Comparison of ENCODE assay signal across 8 cellular contexts in the genomic region with DNA sequence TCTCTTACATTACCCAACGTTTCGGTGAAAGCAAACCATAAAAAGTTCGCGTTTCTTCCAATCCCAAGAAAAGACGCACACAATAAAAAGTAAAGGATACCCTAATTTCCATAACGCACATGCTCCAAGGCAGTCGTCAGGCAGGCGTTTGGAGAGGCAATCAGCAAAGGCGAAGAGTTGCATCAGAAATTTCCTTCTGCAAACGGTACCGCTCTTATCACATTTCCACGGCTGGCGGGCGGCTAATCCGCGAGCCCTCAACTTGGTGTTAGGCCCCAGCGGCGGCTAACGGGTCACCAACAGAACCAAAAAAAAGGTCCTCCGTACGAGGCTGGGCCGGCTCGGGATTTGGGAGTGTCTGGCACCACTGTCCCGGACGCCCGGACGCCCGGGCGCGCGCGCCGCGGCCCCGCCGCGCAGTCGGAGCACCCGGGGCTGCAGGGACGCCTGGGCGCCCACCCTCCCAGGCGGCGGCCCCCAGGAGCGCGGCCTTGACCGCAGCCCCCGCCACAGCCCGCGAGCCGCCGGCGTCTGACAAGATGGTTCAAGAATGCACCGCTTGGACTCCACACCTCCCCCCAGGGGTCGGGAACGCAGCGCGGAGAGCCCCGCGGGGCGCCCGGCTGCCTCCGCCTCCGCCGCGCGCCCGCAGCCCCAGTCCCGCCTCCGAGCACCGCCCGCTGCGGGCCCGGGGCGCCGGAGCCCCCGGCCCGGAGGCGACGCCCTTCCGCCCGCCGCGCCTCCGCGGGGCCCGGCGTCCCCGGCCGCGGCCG. TPM values are rescaled to one million over a fixed set of nuclear protein-coding genes. Genes with fewer than 3 reads are reported as not detected.
DNase-seq lines count a peak whose midpoint lies in the region; ATAC-seq, FAIRE-seq and TF ChIP-seq lines count a peak whose summit lies in the region.

No MANE protein-coding gene starts in this region.

- intact Hi-C loops in endothelial cell of umbilical vein (cut with micrococcal nuclease) = loop anchor here (1.0 to 5.0 kb wide), 8 partner anchors 34 to 349 kb away; no protein-coding TSS in a partner anchor

- peak; percentile 54 for ATAC-seq in T-helper 17 cell
- ATAC-seq in GM21360 (IDR thresholded peaks at IDR 0.05; ENCODE audit: unreplicated experiment) = no peak
- no peak for ATAC-seq in HG03175 (IDR thresholded peaks at IDR 0.05; ENCODE audit: unreplicated experiment)

- no peaks in the 10 kb centered on the region for H3K9me1 ChIP-seq in endothelial cell of umbilical vein (replicated peaks; ENCODE audit: control insufficient read depth, extremely low read depth, insufficient read depth, low read length)

- no peaks in the 10 kb centered on the region for H3K27me3 ChIP-seq in endothelial cell of umbilical vein (ENCODE audit: control insufficient read depth in 2 of 2, insufficient read depth in 2 of 2, low read length in 2 of 2)
- H3K27me3 ChIP-seq in mononuclear cell (ENCODE audit: insufficient read depth, low read length) = peaks cover 37% of the 10 kb centered on the region

- dilution Hi-C loops in endothelial cell of umbilical vein (cut with MboI; ENCODE audit: extremely low pct_ligation_motif_present, low sequenced_read_pairs) = no loop called here

- CTCF ChIA-PET in endothelial cell of umbilical vein (lab: Charles Lee) = interaction anchor here (0.7 to 3.2 kb wide), 6 partner anchors 18 to 370 kb away, joined by 3 to 18 read pairs (median 3); no protein-coding TSS in a partner anchor

- H3K4me2 ChIP-seq in endothelial cell of umbilical vein (ENCODE audit: insufficient read depth, low read length) = peak overlapping the region; percentile 81

- peak overlapping the region; percentile 94 for H3K9ac ChIP-seq in endothelial cell of umbilical vein (replicated peaks; ENCODE audit: extremely low read depth, insufficient read depth, low read length)

- peaks cover 57% of the 10 kb centered on the region for H3K27me3 Mint-ChIP-seq in T-helper 17 cell

- H3K27ac ChIP-seq in 22Rv1 (peak overlapping the region; percentile 35), endothelial cell of umbilical vein (ENCODE audit: insufficient read depth, low read depth, low read length) (peak overlapping the region; percentile 77)

- peaks cover 4% of the 10 kb centered on the region for H3K4me1 Mint-ChIP-seq in T-helper 17 cell

- BruUV-seq in endothelial cell of umbilical vein (replicated peaks; lab: Mats Ljungman, UMichigan) = no TSS peak

- POLR2A ChIA-PET in endothelial cell of umbilical vein (lab: Charles Lee) = no interaction called here

- no peak overlapping the region for H3K27ac Mint-ChIP-seq in T-helper 17 cell

- no peak for FAIRE-seq in endothelial cell of umbilical vein (lab: Jason Lieb, UNC)

- H3K36me3 ChIP-seq in endothelial cell of umbilical vein (ENCODE audit: control insufficient read depth in 2 of 2, extremely low read depth in 1 of 2, insufficient read depth in 2 of 2, low read length in 2 of 2) = no peaks in the 10 kb centered on the region

- H3K36me3 Mint-ChIP-seq in T-helper 17 cell (ENCODE audit: low read depth) = peaks cover 2% of the 10 kb centered on the region

- H3K79me2 ChIP-seq in endothelial cell of umbilical vein (ENCODE audit: control insufficient read depth, insufficient read depth, low read length) = peaks cover 52% of the 10 kb centered on the region

- no peak for TF ChIP-seq CTCF in 22Rv1 (IDR thresholded peaks at IDR 0.05)
- peak in 1 of 2 donors; percentile 11 for TF ChIP-seq CTCF in endothelial cell of umbilical vein (IDR thresholded peaks at IDR 0.05; ENCODE audit: extremely low read depth in 1 of 2, insufficient read depth in 1 of 2, low read depth in 1 of 2, low read length in 2 of 2)

- H3K4me3 ChIP-seq in endothelial cell of umbilical vein (replicated peaks in 1 of 3; ENCODE audit: insufficient read depth in 1 of 3, low read depth in 1 of 3, low read length in 3 of 3) (peak overlapping the region; percentile 52 to 91 (median 86)), mononuclear cell (ENCODE audit: low read length) (peak overlapping the region; percentile 34)

- no peak for TF ChIP-seq POLR2A in endothelial cell of umbilical vein (IDR thresholded peaks at IDR 0.05; ENCODE audit: low read depth, low read length)

- peaks cover 6% of the 10 kb centered on the region for H3K9me3 ChIP-seq in T-helper 17 cell (ENCODE audit: control insufficient read depth, low read length, poor library complexity, severe bottlenecking)
- H3K9me3 ChIP-seq in endothelial cell of umbilical vein (replicated peaks; ENCODE audit: control insufficient read depth, insufficient read depth, low read length) = no peaks in the 10 kb centered on the region
- H3K9me3 ChIP-seq in mononuclear cell (ENCODE audit: low read depth, low read length) = no peaks in the 10 kb centered on the region

- peaks cover 11% of the 10 kb centered on the region for H4K20me1 ChIP-seq in endothelial cell of umbilical vein (replicated peaks; ENCODE audit: control insufficient read depth, extremely low read depth, insufficient read depth, low read length)

- H3K4me1 ChIP-seq in endothelial cell of umbilical vein (ENCODE audit: control insufficient read depth, extremely low read depth, insufficient read depth, low read length) (peaks cover 24% of the 10 kb centered on the region), mononuclear cell (ENCODE audit: insufficient read depth, low read length) (peaks cover 8% of the 10 kb centered on the region)

- no peak overlapping the region for H2AFZ ChIP-seq in endothelial cell of umbilical vein (ENCODE audit: low read depth, low read length)

- peak overlapping the region; percentile 86 for H3K4me3 Mint-ChIP-seq in T-helper 17 cell

- DNase-seq in H4 (ENCODE audit: low spot score) = peak; percentile 64
- no peak for DNase-seq in T-helper 17 cell
- peak; percentile 40 for DNase-seq in endothelial cell of umbilical vein (ENCODE audit: low read depth, low spot score)
- no peak for DNase-seq in HuH-7 (ENCODE audit: low spot score)

TF ChIP-seq in endothelial cell of umbilical vein, 7 proteins besides CTCF, POLR2A, EP300 and RAD21:
- no peak for TF ChIP-seq EZH2 (IDR thresholded peaks at IDR 0.05; ENCODE audit: borderline replicate concordance, low read depth, low read length, severe bottlenecking)
- no peak for TF ChIP-seq GATA2 (IDR thresholded peaks at IDR 0.05; ENCODE audit: insufficient read depth, insufficient read length, low read depth, low read length)
- TF ChIP-seq JUN (IDR thresholded peaks at IDR 0.05; ENCODE audit: borderline replicate concordance, insufficient read depth, insufficient read length, low read depth) = no peak
- TF ChIP-seq FOS (IDR thresholded peaks at IDR 0.05; ENCODE audit: borderline replicate concordance, insufficient read depth, low read length) = no peak
- TF ChIP-seq, protein P1, sequence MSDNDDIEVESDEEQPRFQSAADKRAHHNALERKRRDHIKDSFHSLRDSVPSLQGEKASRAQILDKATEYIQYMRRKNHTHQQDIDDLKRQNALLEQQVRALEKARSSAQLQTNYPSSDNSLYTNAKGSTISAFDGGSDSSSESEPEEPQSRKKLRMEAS (IDR thresholded peaks at IDR 0.05; ENCODE audit: insufficient read depth, insufficient read length) = no peak
- TF ChIP-seq MYC (IDR thresholded peaks at IDR 0.05; ENCODE audit: low read depth, low read length) = no peak
- TF ChIP-seq POLR2AphosphoS5 (IDR thresholded peaks at IDR 0.05; ENCODE audit: insufficient read depth, low read depth, low read length) = no peak

RNA-seq across cellular contexts. Expression of a gene that starts 9.8 kb away (rescaled TPM):
- 47.3 and 50.3 TPM in 2 replicates for total RNA-seq in H4 (2014; rRNA removed; shearing (Covaris generic))
- total RNA-seq in T-helper 17 cell (1 to 10 TPM; 3.8 to 7.0 TPM), endothelial cell of umbilical vein (240 and 243 TPM in 2 replicates), mononuclear cell (3.7 TPM)
- 36.2 and 43.7 TPM in 2 replicates for polyA plus RNA-seq in endothelial cell of umbilical vein
- polyA plus RNA-seq in endothelial cell of umbilical vein (2011; cell fraction: cytosol; rRNA removed) = 30.5 and 31.8 TPM in 2 replicates
- 127 and 138 TPM in 2 replicates for polyA plus RNA-seq in endothelial cell of umbilical vein (2011; cell fraction: nucleus; rRNA removed)
- 81.9 and 101 TPM in 2 replicates for polyA plus RNA-seq in endothelial cell of umbilical vein (2012)
- polyA minus RNA-seq in endothelial cell of umbilical vein = 129 and 144 TPM in 2 replicates
- polyA minus RNA-seq in endothelial cell of umbilical vein (2011; cell fraction: cytosol; rRNA and poly(A)+ RNA removed) = 19.9 TPM
- polyA minus RNA-seq in endothelial cell of umbilical vein (2011; cell fraction: nucleus; rRNA and poly(A)+ RNA removed) = 265 and 279 TPM in 2 replicates

Comparison
In these comparisons a context has a peak if more than half of its experiments do, and no peak if none do; other contexts are left out.
1. DNase-seq: peak in H4 (single experiment) and endothelial cell of umbilical vein (single experiment); none in T-helper 17 cell (0 of 3) and HuH-7 (single experiment).